Comparison of ENCODE assay signal across 9 cellular contexts in the genomic region with DNA sequence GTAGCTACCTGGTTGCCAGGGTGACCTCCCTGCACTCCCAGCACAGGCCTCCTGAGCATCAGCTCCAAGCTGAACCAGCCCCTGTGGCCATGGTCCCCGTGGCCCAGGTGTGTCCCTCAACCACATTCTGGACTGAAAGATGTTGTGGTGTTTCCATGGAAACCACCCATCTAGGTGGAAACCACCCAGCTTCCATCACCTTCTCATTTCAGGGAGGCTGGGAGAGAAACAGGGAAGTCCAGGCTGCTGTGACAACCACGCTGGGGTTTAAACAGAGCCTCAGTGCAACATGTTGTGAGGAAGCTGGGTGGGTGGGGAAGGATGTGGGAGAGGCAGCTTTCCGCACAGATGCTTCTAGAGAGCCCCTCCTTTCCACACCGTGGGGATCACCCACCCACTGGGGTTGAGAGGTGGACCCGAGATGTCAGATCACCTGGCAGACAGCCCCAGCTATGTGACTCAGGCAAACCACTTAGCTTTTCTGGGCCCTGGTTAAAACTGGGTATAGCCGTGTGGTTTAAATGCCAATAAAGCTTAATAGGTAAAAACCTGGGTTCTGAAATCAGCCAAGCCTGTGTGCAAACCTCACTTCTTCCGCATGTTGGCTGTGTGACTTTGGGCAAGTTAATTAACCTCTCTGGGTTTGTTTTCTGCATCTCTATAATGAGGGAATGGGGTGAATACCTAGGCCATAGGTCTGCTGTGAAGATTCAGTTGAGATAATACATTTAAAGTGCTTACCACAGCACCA. TPM values are rescaled to one million over a fixed set of nuclear protein-coding genes. Genes with fewer than 3 reads are reported as not detected.
DNase-seq lines count a peak whose midpoint lies in the region; ATAC-seq and TF ChIP-seq lines count a peak whose summit lies in the region.
"Had no signal": no experiment of that assay in that cellular context is flagged by ENCODE, and none has a peak within 500 bp of the region (broad histone marks: within the 10 kb centered on the region; RNA-seq: fewer than 3 reads in every experiment).

No MANE protein-coding gene starts in this region.

- no peak for TF ChIP-seq CTCF in psoas muscle (IDR thresholded peaks at IDR 0.05)

- peaks cover 0 to 39% of the 10 kb centered on the region in 2 donors for H3K36me3 ChIP-seq in psoas muscle (ENCODE audit: insufficient read depth in 1 of 2, low read depth in 1 of 2)

- ATAC-seq in left ventricle myocardium superior (peak; percentile 26), psoas muscle (no peak)

- H3K4me3 ChIP-seq in psoas muscle = no peak overlapping the region

- WGBS in psoas muscle, 3 donors = 67 to 73% (median 72%) methylated on average over 7 of the region's 7 CpGs

- H3K27ac ChIP-seq in psoas muscle = no peak overlapping the region

- in situ Hi-C loops in KBM-7 (cut with MboI; ENCODE audit: low pct_unique_long_range_greater_than_20kb, low sequenced_read_pairs) = loop anchor here (10.0 kb wide), 1 partner anchor 47 kb away; a partner anchor contains a TSS

- no peaks in the 10 kb centered on the region for H3K27me3 ChIP-seq in psoas muscle (ENCODE audit: insufficient read depth in 3 of 3, low read length in 2 of 3)

- DNase-seq in left ventricle myocardium superior (no peak), cardiac septum (ENCODE audit: low spot score) (no peak), KBM-7 (peak; percentile 44), HK-2 (ENCODE audit: unreplicated experiment) (no peak), cerebellum (ENCODE audit: low spot score) (no peak), psoas muscle (no peak)
- peak; percentile 68 for DNase-seq in activated gamma-delta T cell treated with anti-CD3 and anti-CD28 coated beads, Interleukin-2, amount 50 U/mL, for 16 hours (ENCODE audit: low read depth)
- DNase-seq in stimulated activated CD4-positive, alpha-beta T cell treated with anti-CD3 and anti-CD28 coated beads, Interleukin-4, amount 100 ng/mL, for 4 hours = peak; percentile 57 to 89
- DNase-seq: DND-41 had no signal

- no peaks in the 10 kb centered on the region for H3K9me3 ChIP-seq in psoas muscle

- peaks cover 13% of the 10 kb centered on the region for H3K4me1 ChIP-seq in psoas muscle

- intact Hi-C loops in left ventricle myocardium superior (cut with micrococcal nuclease) (no loop called here), cardiac septum (cut with DNase I) (no loop called here), psoas muscle (cut with DNase I) (loop anchor here in 1 of 2 donors (10.0 kb wide), 1 partner anchor 517 kb away; a partner anchor contains a TSS)

RNA-seq across cellular contexts. Expression of a gene that starts 46.4 kb away (rescaled TPM):
- total RNA-seq in left ventricle myocardium superior (58.0 TPM), cardiac septum (27.9 TPM), cerebellum (6.4 TPM), psoas muscle (100 to 1,000 TPM in 1 of 4 donors, 10 to 100 TPM in 3; 25.9 to 162 (median 50.2) TPM)
- 10 to 100 TPM; 13.3 to 22.1 (median 13.7) TPM for polyA plus RNA-seq in psoas muscle

Comparison
In these comparisons a context has a peak if more than half of its experiments do, and no peak if none do; other contexts are left out.
1. DNase-seq: peak in KBM-7 (single experiment), activated gamma-delta T cell treated with anti-CD3 and anti-CD28 coated beads, Interleukin-2, amount 50 U/mL, for 16 hours (single experiment) and stimulated activated CD4-positive, alpha-beta T cell treated with anti-CD3 and anti-CD28 coated beads, Interleukin-4, amount 100 ng/mL, for 4 hours (2 of 2); none in left ventricle myocardium superior (single experiment), cardiac septum (single experiment), HK-2 (single experiment), cerebellum (single experiment) and psoas muscle (0 of 2).